ENCODE assay signal across 2 cellular contexts in the genomic region with DNA sequence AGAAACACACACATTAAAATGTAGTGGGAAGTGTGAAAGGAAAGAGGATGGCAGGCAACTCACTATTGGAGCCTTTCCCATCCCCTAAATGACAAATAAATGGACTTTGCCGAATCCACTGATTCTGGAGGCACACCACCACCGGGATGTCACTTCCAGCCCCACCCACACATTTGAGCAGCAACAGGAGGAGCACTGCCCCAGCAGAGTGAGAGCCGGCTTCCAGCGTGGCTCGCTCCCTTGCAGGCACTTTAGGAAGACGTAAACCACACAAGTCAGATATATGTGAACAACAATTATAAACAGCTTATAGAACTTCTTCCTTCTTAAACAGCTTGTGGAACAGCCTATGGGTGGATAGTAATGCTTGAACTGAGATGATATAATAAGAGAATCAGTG.
TF ChIP-seq lines count a peak whose summit lies in the region.

No MANE protein-coding gene starts in this region.

TF ChIP-seq in HCT116, 20 proteins besides CTCF, POLR2A, EP300 and RAD21:
- TF ChIP-seq ZNF274 (IDR thresholded peaks at IDR 0.05; ENCODE audit: low read depth, low read length): no peak
- TF ChIP-seq, protein P1, sequence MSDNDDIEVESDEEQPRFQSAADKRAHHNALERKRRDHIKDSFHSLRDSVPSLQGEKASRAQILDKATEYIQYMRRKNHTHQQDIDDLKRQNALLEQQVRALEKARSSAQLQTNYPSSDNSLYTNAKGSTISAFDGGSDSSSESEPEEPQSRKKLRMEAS (IDR thresholded peaks at IDR 0.05): no peak
- TF ChIP-seq JUND (IDR thresholded peaks at IDR 0.05): no peak
- TF ChIP-seq EGR1 (IDR thresholded peaks at IDR 0.05; ENCODE audit: low read depth): no peak
- TF ChIP-seq POLR2AphosphoS5 (IDR thresholded peaks at IDR 0.05; ENCODE audit: low read depth, low read length): no peak
- no peak for TF ChIP-seq CBX3 (IDR thresholded peaks at IDR 0.05; ENCODE audit: low read depth)
- TF ChIP-seq, protein P2, sequence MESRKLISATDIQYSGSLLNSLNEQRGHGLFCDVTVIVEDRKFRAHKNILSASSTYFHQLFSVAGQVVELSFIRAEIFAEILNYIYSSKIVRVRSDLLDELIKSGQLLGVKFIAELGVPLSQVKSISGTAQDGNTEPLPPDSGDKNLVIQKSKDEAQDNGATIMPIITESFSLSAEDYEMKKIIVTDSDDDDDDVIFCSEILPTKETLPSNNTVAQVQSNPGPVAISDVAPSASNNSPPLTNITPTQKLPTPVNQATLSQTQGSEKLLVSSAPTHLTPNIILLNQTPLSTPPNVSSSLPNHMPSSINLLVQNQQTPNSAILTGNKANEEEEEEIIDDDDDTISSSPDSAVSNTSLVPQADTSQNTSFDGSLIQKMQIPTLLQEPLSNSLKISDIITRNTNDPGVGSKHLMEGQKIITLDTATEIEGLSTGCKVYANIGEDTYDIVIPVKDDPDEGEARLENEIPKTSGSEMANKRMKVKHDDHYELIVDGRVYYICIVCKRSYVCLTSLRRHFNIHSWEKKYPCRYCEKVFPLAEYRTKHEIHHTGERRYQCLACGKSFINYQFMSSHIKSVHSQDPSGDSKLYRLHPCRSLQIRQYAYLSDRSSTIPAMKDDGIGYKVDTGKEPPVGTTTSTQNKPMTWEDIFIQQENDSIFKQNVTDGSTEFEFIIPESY (IDR thresholded peaks at IDR 0.05; ENCODE audit: extremely low read depth, insufficient replicate concordance, low read length): no peak
- TF ChIP-seq SP1 (IDR thresholded peaks at IDR 0.05; ENCODE audit: low read depth): no peak
- no peak for TF ChIP-seq FOSL1 (IDR thresholded peaks at IDR 0.05; ENCODE audit: low read depth)
- TF ChIP-seq ELF1 (IDR thresholded peaks at IDR 0.05; ENCODE audit: borderline replicate concordance, low read depth): no peak
- TF ChIP-seq SRF (IDR thresholded peaks at IDR 0.05; ENCODE audit: low read depth): no peak
- TF ChIP-seq TCF7L2 (IDR thresholded peaks at IDR 0.05; ENCODE audit: borderline replicate concordance, extremely low read depth, insufficient read depth, insufficient read length): no peak
- no peak for TF ChIP-seq SIN3A (IDR thresholded peaks at IDR 0.05; ENCODE audit: low read depth)
- no peak for TF ChIP-seq CEBPB (IDR thresholded peaks at IDR 0.05; ENCODE audit: low read depth)
- TF ChIP-seq, protein P3, sequence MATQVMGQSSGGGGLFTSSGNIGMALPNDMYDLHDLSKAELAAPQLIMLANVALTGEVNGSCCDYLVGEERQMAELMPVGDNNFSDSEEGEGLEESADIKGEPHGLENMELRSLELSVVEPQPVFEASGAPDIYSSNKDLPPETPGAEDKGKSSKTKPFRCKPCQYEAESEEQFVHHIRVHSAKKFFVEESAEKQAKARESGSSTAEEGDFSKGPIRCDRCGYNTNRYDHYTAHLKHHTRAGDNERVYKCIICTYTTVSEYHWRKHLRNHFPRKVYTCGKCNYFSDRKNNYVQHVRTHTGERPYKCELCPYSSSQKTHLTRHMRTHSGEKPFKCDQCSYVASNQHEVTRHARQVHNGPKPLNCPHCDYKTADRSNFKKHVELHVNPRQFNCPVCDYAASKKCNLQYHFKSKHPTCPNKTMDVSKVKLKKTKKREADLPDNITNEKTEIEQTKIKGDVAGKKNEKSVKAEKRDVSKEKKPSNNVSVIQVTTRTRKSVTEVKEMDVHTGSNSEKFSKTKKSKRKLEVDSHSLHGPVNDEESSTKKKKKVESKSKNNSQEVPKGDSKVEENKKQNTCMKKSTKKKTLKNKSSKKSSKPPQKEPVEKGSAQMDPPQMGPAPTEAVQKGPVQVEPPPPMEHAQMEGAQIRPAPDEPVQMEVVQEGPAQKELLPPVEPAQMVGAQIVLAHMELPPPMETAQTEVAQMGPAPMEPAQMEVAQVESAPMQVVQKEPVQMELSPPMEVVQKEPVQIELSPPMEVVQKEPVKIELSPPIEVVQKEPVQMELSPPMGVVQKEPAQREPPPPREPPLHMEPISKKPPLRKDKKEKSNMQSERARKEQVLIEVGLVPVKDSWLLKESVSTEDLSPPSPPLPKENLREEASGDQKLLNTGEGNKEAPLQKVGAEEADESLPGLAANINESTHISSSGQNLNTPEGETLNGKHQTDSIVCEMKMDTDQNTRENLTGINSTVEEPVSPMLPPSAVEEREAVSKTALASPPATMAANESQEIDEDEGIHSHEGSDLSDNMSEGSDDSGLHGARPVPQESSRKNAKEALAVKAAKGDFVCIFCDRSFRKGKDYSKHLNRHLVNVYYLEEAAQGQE (IDR thresholded peaks at IDR 0.05; ENCODE audit: low read depth): no peak
- no peak for TF ChIP-seq EZH2phosphoT487 (IDR thresholded peaks at IDR 0.05; ENCODE audit: borderline replicate concordance)
- no peak for TF ChIP-seq YY1 (IDR thresholded peaks at IDR 0.05; ENCODE audit: extremely low read depth, insufficient replicate concordance, low read depth, low read length)

TF ChIP-seq in WTC11, 78 proteins besides CTCF, POLR2A, EP300 and RAD21:
- no peak for TF ChIP-seq FOXP1 (CRISPR knock-in tag; IDR thresholded peaks at IDR 0.05; ENCODE audit: borderline replicate concordance)
- no peak for TF ChIP-seq TP53 (CRISPR knock-in tag; IDR thresholded peaks at IDR 0.05)
- no peak for TF ChIP-seq OVOL2 (CRISPR knock-in tag; IDR thresholded peaks at IDR 0.05; ENCODE audit: borderline replicate concordance)
- no peak for TF ChIP-seq ELF4 (CRISPR knock-in tag; IDR thresholded peaks at IDR 0.05; ENCODE audit: low read depth)
- TF ChIP-seq FOXK1 (CRISPR knock-in tag; IDR thresholded peaks at IDR 0.05): no peak
- TF ChIP-seq, protein P4, sequence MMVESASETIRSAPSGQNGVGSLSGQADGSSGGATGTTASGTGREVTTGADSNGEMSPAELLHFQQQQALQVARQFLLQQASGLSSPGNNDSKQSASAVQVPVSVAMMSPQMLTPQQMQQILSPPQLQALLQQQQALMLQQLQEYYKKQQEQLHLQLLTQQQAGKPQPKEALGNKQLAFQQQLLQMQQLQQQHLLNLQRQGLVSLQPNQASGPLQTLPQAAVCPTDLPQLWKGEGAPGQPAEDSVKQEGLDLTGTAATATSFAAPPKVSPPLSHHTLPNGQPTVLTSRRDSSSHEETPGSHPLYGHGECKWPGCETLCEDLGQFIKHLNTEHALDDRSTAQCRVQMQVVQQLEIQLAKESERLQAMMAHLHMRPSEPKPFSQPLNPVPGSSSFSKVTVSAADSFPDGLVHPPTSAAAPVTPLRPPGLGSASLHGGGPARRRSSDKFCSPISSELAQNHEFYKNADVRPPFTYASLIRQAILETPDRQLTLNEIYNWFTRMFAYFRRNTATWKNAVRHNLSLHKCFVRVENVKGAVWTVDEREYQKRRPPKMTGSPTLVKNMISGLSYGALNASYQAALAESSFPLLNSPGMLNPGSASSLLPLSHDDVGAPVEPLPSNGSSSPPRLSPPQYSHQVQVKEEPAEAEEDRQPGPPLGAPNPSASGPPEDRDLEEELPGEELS (CRISPR knock-in tag; IDR thresholded peaks at IDR 0.05): no peak
- no peak for TF ChIP-seq ATF1 (CRISPR knock-in tag; IDR thresholded peaks at IDR 0.05)
- TF ChIP-seq NFATC4 (CRISPR knock-in tag; IDR thresholded peaks at IDR 0.05): no peak
- TF ChIP-seq ESRRA (CRISPR knock-in tag; IDR thresholded peaks at IDR 0.05; ENCODE audit: borderline replicate concordance): no peak
- no peak for TF ChIP-seq ZNF138 (CRISPR knock-in tag; conservative IDR thresholded peaks at IDR 0.05)
- TF ChIP-seq GABPB1 (CRISPR knock-in tag; IDR thresholded peaks at IDR 0.05): no peak
- no peak for TF ChIP-seq ZNF263 (CRISPR knock-in tag; IDR thresholded peaks at IDR 0.05; ENCODE audit: low read depth)
- TF ChIP-seq HMGA2 (CRISPR knock-in tag; IDR thresholded peaks at IDR 0.05): no peak
- TF ChIP-seq, protein P5, sequence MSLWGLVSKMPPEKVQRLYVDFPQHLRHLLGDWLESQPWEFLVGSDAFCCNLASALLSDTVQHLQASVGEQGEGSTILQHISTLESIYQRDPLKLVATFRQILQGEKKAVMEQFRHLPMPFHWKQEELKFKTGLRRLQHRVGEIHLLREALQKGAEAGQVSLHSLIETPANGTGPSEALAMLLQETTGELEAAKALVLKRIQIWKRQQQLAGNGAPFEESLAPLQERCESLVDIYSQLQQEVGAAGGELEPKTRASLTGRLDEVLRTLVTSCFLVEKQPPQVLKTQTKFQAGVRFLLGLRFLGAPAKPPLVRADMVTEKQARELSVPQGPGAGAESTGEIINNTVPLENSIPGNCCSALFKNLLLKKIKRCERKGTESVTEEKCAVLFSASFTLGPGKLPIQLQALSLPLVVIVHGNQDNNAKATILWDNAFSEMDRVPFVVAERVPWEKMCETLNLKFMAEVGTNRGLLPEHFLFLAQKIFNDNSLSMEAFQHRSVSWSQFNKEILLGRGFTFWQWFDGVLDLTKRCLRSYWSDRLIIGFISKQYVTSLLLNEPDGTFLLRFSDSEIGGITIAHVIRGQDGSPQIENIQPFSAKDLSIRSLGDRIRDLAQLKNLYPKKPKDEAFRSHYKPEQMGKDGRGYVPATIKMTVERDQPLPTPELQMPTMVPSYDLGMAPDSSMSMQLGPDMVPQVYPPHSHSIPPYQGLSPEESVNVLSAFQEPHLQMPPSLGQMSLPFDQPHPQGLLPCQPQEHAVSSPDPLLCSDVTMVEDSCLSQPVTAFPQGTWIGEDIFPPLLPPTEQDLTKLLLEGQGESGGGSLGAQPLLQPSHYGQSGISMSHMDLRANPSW (CRISPR knock-in tag; conservative IDR thresholded peaks at IDR 0.05; ENCODE audit: low read depth): no peak
- TF ChIP-seq, protein P6, sequence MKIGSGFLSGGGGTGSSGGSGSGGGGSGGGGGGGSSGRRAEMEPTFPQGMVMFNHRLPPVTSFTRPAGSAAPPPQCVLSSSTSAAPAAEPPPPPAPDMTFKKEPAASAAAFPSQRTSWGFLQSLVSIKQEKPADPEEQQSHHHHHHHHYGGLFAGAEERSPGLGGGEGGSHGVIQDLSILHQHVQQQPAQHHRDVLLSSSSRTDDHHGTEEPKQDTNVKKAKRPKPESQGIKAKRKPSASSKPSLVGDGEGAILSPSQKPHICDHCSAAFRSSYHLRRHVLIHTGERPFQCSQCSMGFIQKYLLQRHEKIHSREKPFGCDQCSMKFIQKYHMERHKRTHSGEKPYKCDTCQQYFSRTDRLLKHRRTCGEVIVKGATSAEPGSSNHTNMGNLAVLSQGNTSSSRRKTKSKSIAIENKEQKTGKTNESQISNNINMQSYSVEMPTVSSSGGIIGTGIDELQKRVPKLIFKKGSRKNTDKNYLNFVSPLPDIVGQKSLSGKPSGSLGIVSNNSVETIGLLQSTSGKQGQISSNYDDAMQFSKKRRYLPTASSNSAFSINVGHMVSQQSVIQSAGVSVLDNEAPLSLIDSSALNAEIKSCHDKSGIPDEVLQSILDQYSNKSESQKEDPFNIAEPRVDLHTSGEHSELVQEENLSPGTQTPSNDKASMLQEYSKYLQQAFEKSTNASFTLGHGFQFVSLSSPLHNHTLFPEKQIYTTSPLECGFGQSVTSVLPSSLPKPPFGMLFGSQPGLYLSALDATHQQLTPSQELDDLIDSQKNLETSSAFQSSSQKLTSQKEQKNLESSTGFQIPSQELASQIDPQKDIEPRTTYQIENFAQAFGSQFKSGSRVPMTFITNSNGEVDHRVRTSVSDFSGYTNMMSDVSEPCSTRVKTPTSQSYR (CRISPR knock-in tag; IDR thresholded peaks at IDR 0.05): no peak
- TF ChIP-seq, protein P7, sequence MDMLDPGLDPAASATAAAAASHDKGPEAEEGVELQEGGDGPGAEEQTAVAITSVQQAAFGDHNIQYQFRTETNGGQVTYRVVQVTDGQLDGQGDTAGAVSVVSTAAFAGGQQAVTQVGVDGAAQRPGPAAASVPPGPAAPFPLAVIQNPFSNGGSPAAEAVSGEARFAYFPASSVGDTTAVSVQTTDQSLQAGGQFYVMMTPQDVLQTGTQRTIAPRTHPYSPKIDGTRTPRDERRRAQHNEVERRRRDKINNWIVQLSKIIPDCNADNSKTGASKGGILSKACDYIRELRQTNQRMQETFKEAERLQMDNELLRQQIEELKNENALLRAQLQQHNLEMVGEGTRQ (CRISPR knock-in tag; IDR thresholded peaks at IDR 0.05): no peak
- TF ChIP-seq TCF7 (CRISPR knock-in tag; IDR thresholded peaks at IDR 0.05; ENCODE audit: low read depth): no peak
- no peak for TF ChIP-seq NR3C1 (CRISPR knock-in tag; conservative IDR thresholded peaks at IDR 0.05; ENCODE audit: low read depth)
